20 cellular contexts compared by ENCODE assay signal in genomic region chr10:67612156-67612555, GRCh38.
"Had no signal": no experiment of that assay in that cellular context is flagged by ENCODE, and none has a peak within 500 bp of the region (broad histone marks: within the 10 kb centered on the region; RNA-seq: fewer than 3 reads in every experiment).

No MANE protein-coding gene starts in this region.

- H3K27me3 ChIP-seq: adrenal gland, tibial artery had no signal

- H3K27me3 Mint-ChIP-seq: progenitor cell of endocrine pancreas had no signal

- ATAC-seq: left lobe of liver, lower lobe of right lung had no signal

- H3K4me1 ChIP-seq: adrenal gland, lower lobe of right lung, tibial artery had no signal

- H3K9me3 ChIP-seq: adrenal gland, lower lobe of right lung, tibial artery had no signal

- DNase-seq: activated CD4-positive, alpha-beta T cell treated with anti-CD3 and anti-CD28 coated beads, Interleukin-2, amount 50 U/mL, for 1 hour; activated CD4-positive, CD25-positive, alpha-beta regulatory T cell treated with anti-CD3 and anti-CD28 coated beads, Interleukin-2, amount 50 U/mL, for 72 hours; activated effector memory CD4-positive, alpha-beta T cell treated with anti-CD3 and anti-CD28 coated beads, Interleukin-2, amount 50 U/mL, for 16 hours; activated naive CD4-positive, alpha-beta T cell treated with anti-CD3 and anti-CD28 coated beads, Interleukin-2, amount 50 U/mL, for 16 hours; activated T-cell treated with anti-CD3 and anti-CD28 coated beads, Interleukin-2, amount 50 U/mL, for 72 hours; adrenal gland; central memory CD4-positive, alpha-beta T cell; dermis blood vessel endothelial cell; effector CD8-positive, alpha-beta T cell; foreskin melanocyte; lower lobe of right lung; naive B cell; retina; spleen; stimulated activated CD4-positive, alpha-beta T cell treated with anti-CD3 and anti-CD28 coated beads, Interleukin-4, amount 100 ng/mL, for 1 hour; stimulated activated naive CD8-positive, alpha-beta T cell treated with anti-CD3 and anti-CD28 coated beads, Interleukin-15, Interleukin-2, amounts not matched to agents 100 U/mL and 50 U/mL, for 24 hours; tibial artery had no signal

- H3K27ac ChIP-seq: adrenal gland, lower lobe of right lung, spleen, tibial artery, VCaP had no signal

- H3K27ac Mint-ChIP-seq: activated T-cell treated with anti-CD3 and anti-CD28 coated beads, Interleukin-2, amount 50 U/mL, for 72 hours; naive B cell; progenitor cell of endocrine pancreas had no signal

- H3K4me3 ChIP-seq: adrenal gland, lower lobe of right lung, spleen, tibial artery had no signal

- H3K36me3 ChIP-seq: adrenal gland, lower lobe of right lung, spleen, tibial artery had no signal

- H3K36me3 Mint-ChIP-seq: naive B cell had no signal

- H3K4me1 Mint-ChIP-seq: naive B cell had no signal

- H3K4me3 Mint-ChIP-seq: naive B cell had no signal

- H3K9me3 Mint-ChIP-seq: activated T-cell treated with anti-CD3 and anti-CD28 coated beads, Interleukin-2, amount 50 U/mL, for 72 hours had no signal
